Comparison of ENCODE assay signal across 15 cellular contexts in the genomic region with DNA sequence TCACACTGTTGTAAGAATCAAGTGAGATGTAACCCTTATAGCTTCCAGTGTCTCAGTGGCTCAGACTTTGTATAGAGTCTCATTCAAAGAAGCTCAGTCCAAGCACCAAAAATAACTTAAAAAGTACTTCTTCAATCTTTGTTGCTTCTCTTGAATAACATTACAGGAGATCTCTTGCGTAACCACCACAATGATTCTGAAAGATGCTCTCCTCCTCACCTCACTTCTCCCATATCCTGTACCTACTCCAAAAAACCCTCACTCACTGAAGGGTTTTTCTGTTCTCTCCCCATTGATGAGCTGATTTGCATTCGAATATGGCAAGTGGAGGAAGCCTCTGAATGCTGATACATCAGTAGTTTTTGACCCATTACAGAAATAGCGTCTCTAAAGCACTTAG.
"Had no signal": no experiment of that assay in that cellular context is flagged by ENCODE, and none has a peak within 500 bp of the region (broad histone marks: within the 10 kb centered on the region; RNA-seq: fewer than 3 reads in every experiment).

No MANE protein-coding gene starts in this region.

- H3K27me3 ChIP-seq: breast epithelium, tibial artery had no signal

- H3K27ac ChIP-seq: breast epithelium, tibial artery had no signal

- H3K4me3 ChIP-seq: breast epithelium, tibial artery had no signal

- H3K9me3 ChIP-seq: breast epithelium, tibial artery had no signal

- ATAC-seq: activated T-cell treated with anti-CD3 and anti-CD28 coated beads, Interleukin-2, amount 50 U/mL, for 72 hours; left ventricle myocardium superior had no signal

- H3K36me3 ChIP-seq: breast epithelium, tibial artery had no signal

- H3K4me1 ChIP-seq: breast epithelium, tibial artery had no signal

- FAIRE-seq: endometrium had no signal

- DNase-seq: activated CD4-positive, CD25-positive, alpha-beta regulatory T cell treated with anti-CD3 and anti-CD28 coated beads, Interleukin-2, amount 50 U/mL, for 72 hours; activated CD8-positive, alpha-beta memory T cell treated with anti-CD3 and anti-CD28 coated beads for 24 hours; activated effector memory CD4-positive, alpha-beta T cell treated with anti-CD3 and anti-CD28 coated beads, Interleukin-2, amount 50 U/mL, for 16 hours; activated naive CD4-positive, alpha-beta T cell treated with anti-CD3 and anti-CD28 coated beads, Interleukin-2, amount 50 U/mL, for 16 hours; activated T-cell treated with anti-CD3 and anti-CD28 coated beads, Interleukin-2, amount 50 U/mL, for 72 hours; cortex of kidney; erythroblast; immature natural killer cell; kidney glomerular epithelial cell; left ventricle myocardium superior; stimulated activated CD4-positive, alpha-beta T cell treated with anti-CD3 and anti-CD28 coated beads, Interleukin-2, amount 100 ng/mL, for 24 hours; stimulated activated naive CD4-positive, alpha-beta T cell treated with Interleukin-2 at 50 U/mL for 16 hours; tibial artery had no signal
